18 cellular contexts compared by ENCODE assay signal in genomic region chr6:160202411-160202810, GRCh38. TPM values are rescaled to one million over a fixed set of nuclear protein-coding genes. Genes with fewer than 3 reads are reported as not detected.
"Had no signal": no experiment of that assay in that cellular context is flagged by ENCODE, and none has a peak within 500 bp of the region (broad histone marks: within the 10 kb centered on the region; RNA-seq: fewer than 3 reads in every experiment).

No MANE protein-coding gene starts in this region.

- H3K27me3 ChIP-seq: body of pancreas had no signal

- H3K4me3 Mint-ChIP-seq: activated naive CD4-positive, alpha-beta T cell treated with anti-CD3 and anti-CD28 coated beads, Interleukin-2, amount 10 ng/mL, durations not matched to agents 7 days and 5 days; nephron progenitor cell; stimulated activated effector memory CD8-positive, alpha-beta T cell treated with anti-CD3 and anti-CD28 coated beads, Interleukin-12 subunit alpha, Interleukin-12 subunit beta, amount 100 ng/mL, for 72 hours; T-cell had no signal

- H3K36me3 Mint-ChIP-seq: activated naive CD4-positive, alpha-beta T cell treated with anti-CD3 and anti-CD28 coated beads, Interleukin-2, amount 10 ng/mL, durations not matched to agents 7 days and 5 days; stimulated activated effector memory CD8-positive, alpha-beta T cell treated with anti-CD3 and anti-CD28 coated beads, Interleukin-12 subunit alpha, Interleukin-12 subunit beta, amount 100 ng/mL, for 72 hours; T-cell had no signal

- H3K27ac Mint-ChIP-seq: activated naive CD4-positive, alpha-beta T cell treated with anti-CD3 and anti-CD28 coated beads, Interleukin-2, amount 10 ng/mL, durations not matched to agents 7 days and 5 days; activated T-helper 2 cell treated with anti-CD3 and anti-CD28 coated beads, Interferon-gamma antibody, Interleukin-2, Interleukin-4, amounts not matched to agents 10 μg/mL and 5 μg/mL and 100 μg/mL, durations not matched to agents 14 hours and 24 hours and 36 hours; nephron progenitor cell; stimulated activated effector memory CD8-positive, alpha-beta T cell treated with anti-CD3 and anti-CD28 coated beads, Interleukin-12 subunit alpha, Interleukin-12 subunit beta, amount 100 ng/mL, for 72 hours; T-cell had no signal

- DNase-seq: activated naive CD4-positive, alpha-beta T cell treated with anti-CD3 and anti-CD28 coated beads, Interleukin-2, amount 10 ng/mL, durations not matched to agents 7 days and 5 days; activated T-cell treated with anti-CD3 and anti-CD28 coated beads, Interleukin-2, amount 50 U/mL, for 1 hour; body of pancreas; central memory CD4-positive, alpha-beta T cell; effector CD4-positive, alpha-beta T cell; hippocampal formation; mesendoderm; nephron progenitor cell; occipital lobe; SK-N-SH; T-cell; T-helper 9 cell had no signal

- H3K4me3 ChIP-seq: body of pancreas, coronary artery had no signal

- ATAC-seq: body of pancreas; stimulated activated effector memory CD8-positive, alpha-beta T cell treated with anti-CD3 and anti-CD28 coated beads, Interleukin-12 subunit alpha, Interleukin-12 subunit beta, amount 100 ng/mL, for 72 hours; T-cell had no signal

- H3K9me3 Mint-ChIP-seq: activated T-helper 2 cell treated with anti-CD3 and anti-CD28 coated beads, Interferon-gamma antibody, Interleukin-2, Interleukin-4, amounts not matched to agents 10 μg/mL and 5 μg/mL and 100 μg/mL, durations not matched to agents 14 hours and 24 hours and 36 hours; stimulated activated effector memory CD8-positive, alpha-beta T cell treated with anti-CD3 and anti-CD28 coated beads, Interleukin-12 subunit alpha, Interleukin-12 subunit beta, amount 100 ng/mL, for 72 hours had no signal

- H3K4me1 Mint-ChIP-seq: activated naive CD4-positive, alpha-beta T cell treated with anti-CD3 and anti-CD28 coated beads, Interleukin-2, amount 10 ng/mL, durations not matched to agents 7 days and 5 days; stimulated activated effector memory CD8-positive, alpha-beta T cell treated with anti-CD3 and anti-CD28 coated beads, Interleukin-12 subunit alpha, Interleukin-12 subunit beta, amount 100 ng/mL, for 72 hours; T-cell had no signal

RNA-seq across cellular contexts. Expression of gene SLC22A2, which starts 56.2 kb away (rescaled TPM):
- total RNA-seq: activated T-helper 2 cell treated with anti-CD3 and anti-CD28 coated beads, Interferon-gamma antibody, Interleukin-2, Interleukin-4, amounts not matched to agents 10 μg/mL and 5 μg/mL and 100 μg/mL, durations not matched to agents 14 hours and 24 hours and 36 hours; body of pancreas; lower leg skin; pulmonary artery endothelial cell; T-cell had no signal
- polyA plus RNA-seq: keratinocyte, SK-N-SH had no signal
